In the genomic region with DNA sequence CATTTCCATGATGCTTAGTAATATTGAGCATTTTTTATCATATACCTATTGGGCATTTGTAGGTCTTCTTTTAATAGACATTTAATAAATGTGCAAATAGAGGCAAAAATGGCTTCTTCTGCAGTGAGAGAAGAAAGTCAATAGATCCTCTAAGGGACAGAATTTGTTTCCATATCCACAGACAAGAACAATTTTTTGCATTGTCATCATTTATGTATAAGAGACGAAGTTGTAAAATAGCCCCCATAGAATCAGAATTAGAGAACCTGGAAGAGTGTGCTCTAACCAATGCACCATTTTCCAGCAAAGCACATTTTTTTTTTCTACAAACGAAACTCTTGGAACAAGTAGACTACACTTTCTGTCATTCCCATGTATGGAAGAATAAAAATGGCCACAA, we compare ENCODE assay signal across 24 cellular contexts.
DNase-seq lines count a peak whose midpoint lies in the region; ATAC-seq, FAIRE-seq and TF ChIP-seq lines count a peak whose summit lies in the region.
"Had no signal": no experiment of that assay in that cellular context is flagged by ENCODE, and none has a peak within 500 bp of the region (broad histone marks: within the 10 kb centered on the region; RNA-seq: fewer than 3 reads in every experiment).

No MANE protein-coding gene starts in this region.

- H3K79me2 ChIP-seq in HepG2 (ENCODE audit: insufficient read depth, low read length) (no peaks in the 10 kb centered on the region), K562 (ENCODE audit: control insufficient read depth, insufficient read depth, low read length) (no peaks in the 10 kb centered on the region)

- H3K36me3 ChIP-seq in HepG2 (replicated peaks in 1 of 2; ENCODE audit: control insufficient read depth in 1 of 2, insufficient read depth in 2 of 2, low read length in 2 of 2), result no peaks in the 10 kb centered on the region
- no peaks in the 10 kb centered on the region for H3K36me3 ChIP-seq in right lobe of liver
- H3K36me3 ChIP-seq in K562 (ENCODE audit: control insufficient read depth, insufficient read depth, low read length), result no peaks in the 10 kb centered on the region
- H3K36me3 ChIP-seq: BE2C, BLaER1 had no signal

- CTCF ChIA-PET in HepG2 (lab: Yijun Ruan, JAX; ENCODE audit: low intra/inter-chr PET ratio, low total read pairs), result no interaction called here
- CTCF ChIA-PET in K562 (lab: Yijun Ruan, JAX; ENCODE audit: low intra/inter-chr PET ratio), result no interaction called here

- ATAC-seq in HepG2 (no peak), right lobe of liver (no peak), K562 (no peak)
- ATAC-seq: GM12878 had no signal

- H3K27me3 ChIP-seq in HepG2 (ENCODE audit: control insufficient read depth in 1 of 2, insufficient read depth in 2 of 2, low read length in 2 of 2) (no peaks in the 10 kb centered on the region), right lobe of liver (no peaks in the 10 kb centered on the region), K562 (ENCODE audit: control insufficient read depth in 2 of 2, insufficient read depth in 2 of 2, low read length in 2 of 2) (no peaks in the 10 kb centered on the region)
- H3K27me3 ChIP-seq: BE2C, BLaER1 had no signal

- no peak for TF ChIP-seq CTCF in HepG2 (CRISPR knock-in tag; IDR thresholded peaks at IDR 0.05)
- TF ChIP-seq CTCF in right lobe of liver (IDR thresholded peaks at IDR 0.05), result no peak
- TF ChIP-seq CTCF in K562 (IDR thresholded peaks at IDR 0.05 in 2 of 3, conservative IDR thresholded peaks at IDR 0.05 in 1 of 3; ENCODE audit: insufficient read depth in 2 of 3, low read depth in 1 of 3, low read length in 3 of 3), result no peak

- no peaks in the 10 kb centered on the region for H3K9me1 ChIP-seq in K562 (ENCODE audit: control insufficient read depth, insufficient read depth, low read length)

- H3K4me1 ChIP-seq in HepG2 (ENCODE audit: insufficient read depth, low read length) (no peaks in the 10 kb centered on the region), right lobe of liver (peaks cover 0 to 23% (median 2%) of the 10 kb centered on the region in 4 donors), K562 (replicated peaks in 1 of 2; ENCODE audit: control insufficient read depth in 2 of 2, insufficient read depth in 2 of 2, low read length in 2 of 2) (no peaks in the 10 kb centered on the region)
- H3K4me1 ChIP-seq: BLaER1 had no signal

- H3K27ac ChIP-seq in HepG2 (ENCODE audit: extremely low read length, insufficient read depth, low read length) (no peak overlapping the region), right lobe of liver (no peak overlapping the region), K562 (ENCODE audit: extremely low read depth, low read depth, low read length) (no peak overlapping the region)
- H3K27ac ChIP-seq: 22Rv1, BLaER1 had no signal

- H3K9ac ChIP-seq in HepG2 (ENCODE audit: insufficient read depth, low read depth, low read length), result no peak overlapping the region
- H3K9ac ChIP-seq in K562 (ENCODE audit: insufficient read depth in 1 of 2, low read depth in 2 of 2, low read length in 2 of 2), result no peak overlapping the region
- H3K9ac ChIP-seq: BLaER1 had no signal

- H4K20me1 ChIP-seq in HepG2 (ENCODE audit: insufficient read depth, low read length) (no peaks in the 10 kb centered on the region), K562 (replicated peaks; ENCODE audit: control insufficient read depth, insufficient read depth, low read length) (no peaks in the 10 kb centered on the region)
- H4K20me1 ChIP-seq: BLaER1 had no signal

- WGBS in HepG2 (ENCODE audit: low lambda C conversion rate), result 3% methylated on average over 2 of the region's 2 CpGs
- 79% methylated on average over 2 of the region's 2 CpGs for WGBS in right lobe of liver (ENCODE audit: insufficient coverage, low coverage, low lambda C conversion rate, missing lambda C conversion rate)
- WGBS in K562 (ENCODE audit: insufficient coverage, low coverage, missing lambda C conversion rate), result 0% methylated on average over 2 of the region's 2 CpGs

- POLR2A ChIA-PET in HepG2 (lab: Yijun Ruan, JAX) (no interaction called here), K562 (lab: Yijun Ruan, JAX) (no interaction called here)

- H3K9me3 ChIP-seq in HepG2 (ENCODE audit: low read length), result no peaks in the 10 kb centered on the region
- no peaks in the 10 kb centered on the region for H3K9me3 ChIP-seq in right lobe of liver
- 0 out of 2 replicates have a peak, but pooled peaks cover 2% of the 10 kb centered on the region for H3K9me3 ChIP-seq in K562 (replicated peaks; ENCODE audit: control insufficient read depth, insufficient read depth, low read depth, low read length)
- H3K9me3 ChIP-seq: BE2C, BLaER1 had no signal

- H2AFZ ChIP-seq in HepG2 (ENCODE audit: low read length), result no peak overlapping the region
- H2AFZ ChIP-seq in K562 (ENCODE audit: low read depth, low read length), result no peak overlapping the region

- intact Hi-C loops in HepG2 (cut with micrococcal nuclease; ENCODE audit: unreplicated experiment), result no loop called here
- intact Hi-C loops in right lobe of liver (cut with DNase I), result no loop called here
- intact Hi-C loops in K562 (cut with micrococcal nuclease), result no loop called here

- BruUV-seq in HepG2 (replicated peaks; lab: Mats Ljungman, UMichigan) (no TSS peak), K562 (replicated peaks; lab: Mats Ljungman, UMichigan) (no TSS peak)

- no peak for FAIRE-seq in HepG2 (lab: Jason Lieb, UNC)
- FAIRE-seq in K562 (lab: Jason Lieb, UNC), result no peak
- FAIRE-seq: GM12878, GM12892, GM18507 had no signal

- TF ChIP-seq EP300 in HepG2 (IDR thresholded peaks at IDR 0.05; ENCODE audit: low read depth in 2 of 2, low read length in 2 of 2), result no peak
- no peak for TF ChIP-seq EP300 in HepG2 (CRISPR knock-in tag; IDR thresholded peaks at IDR 0.05; ENCODE audit: borderline replicate concordance)
- TF ChIP-seq EP300 in K562 (IDR thresholded peaks at IDR 0.05; ENCODE audit: low read length), result no peak

- H3K4me2 ChIP-seq in HepG2 (ENCODE audit: low read depth, low read length), result no peak overlapping the region
- no peak overlapping the region for H3K4me2 ChIP-seq in K562 (ENCODE audit: insufficient read depth, low read length)
- H3K4me2 ChIP-seq: BLaER1 had no signal

- TF ChIP-seq POLR2A in HepG2 (IDR thresholded peaks at IDR 0.05; ENCODE audit: insufficient read depth in 1 of 2, low read depth in 2 of 2, low read length in 2 of 2), result no peak
- TF ChIP-seq POLR2A in right lobe of liver (IDR thresholded peaks at IDR 0.05), result no peak
- TF ChIP-seq POLR2A in K562 (conservative IDR thresholded peaks at IDR 0.05), result no peak

- in situ Hi-C loops in HepG2 (cut with HindIII; ENCODE audit: extremely low pct_ligation_motif_present, low pct_unique_long_range_greater_than_20kb) (no loop called here), K562 (cut with MboI) (no loop called here)

- no peak for TF ChIP-seq RAD21 in HepG2 (CRISPR knock-in tag; IDR thresholded peaks at IDR 0.05)
- no peak for TF ChIP-seq RAD21 in K562 (CRISPR knock-in tag; conservative IDR thresholded peaks at IDR 0.05 in 1 of 2, IDR thresholded peaks at IDR 0.05 in 1 of 2)

- H3K4me3 ChIP-seq in HepG2 (replicated peaks in 1 of 3; ENCODE audit: insufficient read depth in 1 of 3, low read depth in 2 of 3, low read length in 3 of 3) (no peak overlapping the region), right lobe of liver (no peak overlapping the region), K562 (no peak overlapping the region)
- H3K4me3 ChIP-seq: BLaER1, GM12878 had no signal

- no peak for DNase-seq in HepG2 (ENCODE audit: low spot score)
- no peak for DNase-seq in right lobe of liver
- DNase-seq in K562 (ENCODE audit: extremely low read depth in 1 of 4, low spot score in 3 of 4), result no peak
- DNase-seq in activated T-cell treated with anti-CD3 and anti-CD28 coated beads, Interleukin-2, amount 50 U/mL, for 48 hours, result no peak
- DNase-seq in SIG-M5 (lab: John Stamatoyannopoulos, UW), result no peak
- DNase-seq: ACHN; BE2C; C1 segment of cervical spinal cord; CD4-positive, alpha-beta memory T cell; CD4-positive, CD25-positive, alpha-beta regulatory T cell; CD8-positive, alpha-beta memory T cell; COR-L47; DMS 273 treated with DMSO at 0.1 percent for 48 hours; DMS153; DMS53; DMS79; DND-41; EL; GDM1 had no signal

TF ChIP-seq in HepG2, 621 proteins besides CTCF, POLR2A, EP300 and RAD21 (continues in another document):
- TF ChIP-seq, protein P1, sequence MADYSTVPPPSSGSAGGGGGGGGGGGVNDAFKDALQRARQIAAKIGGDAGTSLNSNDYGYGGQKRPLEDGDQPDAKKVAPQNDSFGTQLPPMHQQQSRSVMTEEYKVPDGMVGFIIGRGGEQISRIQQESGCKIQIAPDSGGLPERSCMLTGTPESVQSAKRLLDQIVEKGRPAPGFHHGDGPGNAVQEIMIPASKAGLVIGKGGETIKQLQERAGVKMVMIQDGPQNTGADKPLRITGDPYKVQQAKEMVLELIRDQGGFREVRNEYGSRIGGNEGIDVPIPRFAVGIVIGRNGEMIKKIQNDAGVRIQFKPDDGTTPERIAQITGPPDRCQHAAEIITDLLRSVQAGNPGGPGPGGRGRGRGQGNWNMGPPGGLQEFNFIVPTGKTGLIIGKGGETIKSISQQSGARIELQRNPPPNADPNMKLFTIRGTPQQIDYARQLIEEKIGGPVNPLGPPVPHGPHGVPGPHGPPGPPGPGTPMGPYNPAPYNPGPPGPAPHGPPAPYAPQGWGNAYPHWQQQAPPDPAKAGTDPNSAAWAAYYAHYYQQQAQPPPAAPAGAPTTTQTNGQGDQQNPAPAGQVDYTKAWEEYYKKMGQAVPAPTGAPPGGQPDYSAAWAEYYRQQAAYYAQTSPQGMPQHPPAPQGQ (CRISPR knock-in tag; IDR thresholded peaks at IDR 0.05; ENCODE audit: borderline replicate concordance), result no peak
- peak; percentile 92 to 96 for TF ChIP-seq MAFK (conservative IDR thresholded peaks at IDR 0.05 in 1 of 2, IDR thresholded peaks at IDR 0.05 in 1 of 2; ENCODE audit: low read length in 2 of 2)
- no peak for TF ChIP-seq ZNF788 (CRISPR knock-in tag; IDR thresholded peaks at IDR 0.05; ENCODE audit: borderline replicate concordance)

TF ChIP-seq in K562, 482 proteins besides CTCF, POLR2A, EP300 and RAD21 (continues in another document):
- no peak for TF ChIP-seq SP1 (CRISPR knock-in tag; IDR thresholded peaks at IDR 0.05)
- no peak for TF ChIP-seq KLF16 (IDR thresholded peaks at IDR 0.05)
- TF ChIP-seq U2AF1 (optimal IDR thresholded peaks at IDR 0.05; ENCODE audit: low read depth, low read length), result no peak
- TF ChIP-seq CSDE1 (IDR thresholded peaks at IDR 0.05), result no peak
- no peak for TF ChIP-seq PTTG1 (tag; IDR thresholded peaks at IDR 0.05; ENCODE audit: low read depth)
- no peak for TF ChIP-seq ZNF778 (CRISPR knock-in tag; IDR thresholded peaks at IDR 0.05)
- no peak for TF ChIP-seq RBM25 (IDR thresholded peaks at IDR 0.05; ENCODE audit: low read depth, low read length, severe bottlenecking)
- TF ChIP-seq SREBF1 (IDR thresholded peaks at IDR 0.05; ENCODE audit: borderline replicate concordance, low read depth, low read length), result no peak
- TF ChIP-seq PRMT5 (CRISPR knock-in tag; IDR thresholded peaks at IDR 0.05), result no peak
- no peak for TF ChIP-seq HCFC1 (IDR thresholded peaks at IDR 0.05; ENCODE audit: low read depth, low read length)
